Comparison of ENCODE assay signal across 10 cellular contexts in the genomic region with DNA sequence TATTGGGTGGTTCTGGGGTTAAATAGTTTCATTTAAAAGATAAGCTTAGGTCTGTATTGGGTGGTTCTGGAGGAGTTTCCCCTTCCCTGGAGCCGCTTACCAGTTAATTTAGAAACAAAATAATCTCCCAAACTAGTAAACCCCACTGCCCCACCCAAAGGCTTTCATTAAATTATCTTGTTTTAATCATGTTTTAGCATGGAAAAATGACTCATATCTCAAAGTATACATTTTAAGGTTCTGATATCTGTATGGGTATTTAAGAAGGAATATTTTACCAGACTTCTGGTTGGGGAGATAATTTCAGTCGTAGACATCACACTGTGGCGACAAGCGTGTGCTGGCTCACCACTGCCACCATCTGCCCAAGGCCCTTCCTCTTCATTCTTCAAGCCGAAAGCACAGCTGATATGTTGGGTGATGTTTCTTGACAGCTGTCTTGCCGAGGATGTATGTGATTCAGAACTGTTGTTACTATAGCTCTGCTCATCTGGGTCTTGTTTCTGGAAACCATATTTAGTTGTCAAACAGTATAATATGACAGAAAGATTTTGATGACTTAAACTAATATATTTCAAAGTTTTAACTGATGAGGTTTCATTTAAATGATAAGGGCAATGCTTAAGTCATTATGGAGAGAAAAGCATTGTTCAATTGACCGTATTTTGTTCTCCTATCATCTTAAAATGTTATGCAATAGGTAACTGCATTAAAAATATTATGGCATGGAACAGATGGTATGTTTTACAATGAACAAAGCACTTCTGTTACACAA.
DNase-seq lines count a peak whose midpoint lies in the region; ATAC-seq and TF ChIP-seq lines count a peak whose summit lies in the region.
"Had no signal": no experiment of that assay in that cellular context is flagged by ENCODE, and none has a peak within 500 bp of the region (broad histone marks: within the 10 kb centered on the region; RNA-seq: fewer than 3 reads in every experiment).

No MANE protein-coding gene starts in this region.

- H3K36me3 Mint-ChIP-seq in effector memory CD8-positive, alpha-beta T cell (ENCODE audit: insufficient read depth), result peaks cover 2% of the 10 kb centered on the region

- no peak overlapping the region for H3K27ac Mint-ChIP-seq in effector memory CD8-positive, alpha-beta T cell

- H3K27ac ChIP-seq in parathyroid adenoma, result no peak overlapping the region
- H3K27ac ChIP-seq: BLaER1 had no signal

- H3K9ac ChIP-seq in parathyroid adenoma, result no peak overlapping the region
- H3K9ac ChIP-seq: BLaER1 had no signal

- DNase-seq in NCI-H1436 (lab: John Stamatoyannopoulos, UW), result peak; percentile 21
- no peak for DNase-seq in NCI-H1436 treated with DMSO at 0.1 percent for 48 hours (lab: John Stamatoyannopoulos, UW)
- DNase-seq in LNCaP clone FGC (ENCODE audit: low read depth), result peak; percentile 1
- peak; percentile 66 for DNase-seq in SW480 (ENCODE audit: low spot score)
- peak in 1 of 3 experiments; percentile 10 for DNase-seq in effector memory CD8-positive, alpha-beta T cell

- H3K79me2 ChIP-seq in parathyroid adenoma, result no peaks in the 10 kb centered on the region

- H3K4me3 Mint-ChIP-seq in effector memory CD8-positive, alpha-beta T cell, result no peak overlapping the region

- no peaks in the 10 kb centered on the region for H3K4me1 ChIP-seq in parathyroid adenoma

- peak; percentile 57 for ATAC-seq in effector memory CD8-positive, alpha-beta T cell (replicated peaks)
- ATAC-seq in GM21737 (IDR thresholded peaks at IDR 0.05; ENCODE audit: unreplicated experiment), result no peak
- ATAC-seq in GM18873 (IDR thresholded peaks at IDR 0.05; ENCODE audit: low FRiP score, unreplicated experiment), result no peak

- H3K4me1 Mint-ChIP-seq in effector memory CD8-positive, alpha-beta T cell (ENCODE audit: low read depth in 2 of 2), result peaks cover 5 to 10% of the 10 kb centered on the region in 2 donors

- H3K27me3 ChIP-seq in parathyroid adenoma (ENCODE audit: control insufficient read depth, insufficient read depth, low read length), result no peaks in the 10 kb centered on the region

- H3K36me3 ChIP-seq in parathyroid adenoma (ENCODE audit: control insufficient read depth, insufficient read depth, low read length), result no peaks in the 10 kb centered on the region
- H3K36me3 ChIP-seq: BLaER1 had no signal

- H3K4me3 ChIP-seq in LNCaP clone FGC (ENCODE audit: low read depth, low read length) (no peak overlapping the region), parathyroid adenoma (ENCODE audit: low read depth, low read length) (no peak overlapping the region)
- H3K4me3 ChIP-seq: BLaER1, skin epidermis had no signal

- H2AFZ ChIP-seq in parathyroid adenoma, result no peak overlapping the region

- no peaks in the 10 kb centered on the region for H3K9me3 ChIP-seq in parathyroid adenoma (ENCODE audit: control insufficient read depth, low read length)
- H3K9me3 ChIP-seq: BLaER1 had no signal

- no peaks in the 10 kb centered on the region for H3K9me3 Mint-ChIP-seq in effector memory CD8-positive, alpha-beta T cell

- TF ChIP-seq CTCF in LNCaP clone FGC (IDR thresholded peaks at IDR 0.05; ENCODE audit: control insufficient read depth, extremely low read depth, insufficient read depth) (peak; percentile 77), parathyroid adenoma (IDR thresholded peaks at IDR 0.05) (peak; percentile 61)

- peaks cover 44 to 56% of the 10 kb centered on the region in 2 donors for H3K27me3 Mint-ChIP-seq in effector memory CD8-positive, alpha-beta T cell

- H3K4me2 ChIP-seq in parathyroid adenoma (ENCODE audit: low read length), result no peak overlapping the region
- H3K4me2 ChIP-seq: BLaER1 had no signal
